9 cellular contexts compared by ENCODE assay signal in genomic region chr4:21367567-21367966, GRCh38.
"Had no signal": no experiment of that assay in that cellular context is flagged by ENCODE, and none has a peak within 500 bp of the region (broad histone marks: within the 10 kb centered on the region; RNA-seq: fewer than 3 reads in every experiment).

No MANE protein-coding gene starts in this region.

- H3K4me3 ChIP-seq: GM23248, GM23338, HAP-1 had no signal

- H3K27ac ChIP-seq: GM23248 had no signal

- H2AFZ ChIP-seq: GM23248 had no signal

- DNase-seq: GM23248, GOT3, H7, H9, HCEC 1CT, HFFc6 had no signal

- ATAC-seq: GM23338, HCT116 had no signal

- H3K36me3 ChIP-seq: HAP-1 had no signal

- H3K4me1 ChIP-seq: HAP-1 had no signal

- H3K9ac ChIP-seq: GM23248 had no signal

- H3K9me3 ChIP-seq: HAP-1 had no signal
